ENCODE assay signal across 13 cellular contexts in genomic region chr11:86888978-86889341, GRCh38.
A peak's percentile ranks its signal among the peaks of the same experiment; 100 is the strongest.
DNase-seq lines count a peak whose midpoint lies in the region; ATAC-seq and TF ChIP-seq lines count a peak whose summit lies in the region.
"Had no signal": no experiment of that assay in that cellular context is flagged by ENCODE, and none has a peak within 500 bp of the region (broad histone marks: within the 10 kb centered on the region; RNA-seq: fewer than 3 reads in every experiment).

No MANE protein-coding gene starts in this region.

- H3K14ac ChIP-seq in mesenchymal stem cell (ENCODE audit: low read length in 2 of 2): no peak overlapping the region

- no peak overlapping the region for H2AFZ ChIP-seq in mesenchymal stem cell (ENCODE audit: low read depth, low read length)

- no peak overlapping the region for H3K23ac ChIP-seq in mesenchymal stem cell (ENCODE audit: low read length in 2 of 2)

- no peak overlapping the region for H4K8ac ChIP-seq in mesenchymal stem cell (ENCODE audit: low read length)

- H3K36me3 ChIP-seq in SJCRH30: no peaks in the 10 kb centered on the region
- no peaks in the 10 kb centered on the region for H3K36me3 ChIP-seq in mesenchymal stem cell (ENCODE audit: control insufficient read depth in 1 of 2, insufficient read depth in 2 of 2, low read depth in 1 of 2, low read length in 2 of 2)
- no peaks in the 10 kb centered on the region for H3K36me3 ChIP-seq in skeletal muscle satellite cell (ENCODE audit: insufficient read depth, low read length)
- H3K36me3 ChIP-seq in upper lobe of left lung: no peaks in the 10 kb centered on the region

- DNase-seq in GM03348 (ENCODE audit: low spot score): peak; percentile 28
- no peak for DNase-seq in SJCRH30
- DNase-seq in mesenchymal stem cell: no peak
- DNase-seq in upper lobe of left lung: no peak
- DNase-seq in activated CD4-positive, alpha-beta T cell treated with anti-CD3 and anti-CD28 coated beads, Interleukin-2, amount 10 ng/mL, durations not matched to agents 7 days and 5 days: no peak
- DNase-seq in posterior vena cava (ENCODE audit: low spot score): no peak
- DNase-seq: DMS79 treated with DMSO at 0.1 percent for 48 hours, H7, NCI-H1105, NCI-H2081 treated with DMSO at 0.1 percent for 48 hours, SHP77 treated with DMSO at 0.1 percent for 48 hours had no signal

- TF ChIP-seq CTCF in upper lobe of left lung (IDR thresholded peaks at IDR 0.05): no peak

- H2BK12ac ChIP-seq in mesenchymal stem cell (ENCODE audit: low read length in 2 of 2): no peak overlapping the region

- TF ChIP-seq EP300 in upper lobe of left lung (IDR thresholded peaks at IDR 0.05): no peak

- H3K9me3 Mint-ChIP-seq in activated CD4-positive, alpha-beta T cell treated with anti-CD3 and anti-CD28 coated beads, Interleukin-2, amount 10 ng/mL, durations not matched to agents 7 days and 5 days: no peaks in the 10 kb centered on the region

- no peak overlapping the region for H2BK120ac ChIP-seq in mesenchymal stem cell (ENCODE audit: low read depth, low read length)

- H3K27me3 Mint-ChIP-seq in activated CD4-positive, alpha-beta T cell treated with anti-CD3 and anti-CD28 coated beads, Interleukin-2, amount 10 ng/mL, durations not matched to agents 7 days and 5 days: peaks cover 20% of the 10 kb centered on the region

- H2AK5ac ChIP-seq in mesenchymal stem cell (ENCODE audit: low read length, severe bottlenecking): peak overlapping the region; percentile 14

- POLR2A ChIA-PET in activated CD4-positive, alpha-beta T cell treated with anti-CD3 and anti-CD28 coated beads, Interleukin-2, amount 10 ng/mL, durations not matched to agents 7 days and 5 days (lab: Charles Lee): no interaction called here

- no peak overlapping the region for H3K4me2 ChIP-seq in mesenchymal stem cell (ENCODE audit: low read length, poor library complexity, severe bottlenecking)
- H3K4me2 ChIP-seq in skeletal muscle satellite cell (ENCODE audit: low read length): peak overlapping the region; percentile 3

- ATAC-seq in upper lobe of left lung (ENCODE audit: low FRiP score in 2 of 2): no peak

- no peak overlapping the region for H3K4me3 ChIP-seq in SJCRH30
- peak overlapping the region in 1 of 2 experiments; percentile 22 for H3K4me3 ChIP-seq in mesenchymal stem cell (ENCODE audit: insufficient read depth in 1 of 2, low read depth in 1 of 2, low read length in 2 of 2)
- no peak overlapping the region for H3K4me3 ChIP-seq in skeletal muscle satellite cell (ENCODE audit: low read length)
- H3K4me3 ChIP-seq in upper lobe of left lung: no peak overlapping the region

- H3K9ac ChIP-seq in mesenchymal stem cell (ENCODE audit: low read length): no peak overlapping the region
- no peak overlapping the region for H3K9ac ChIP-seq in skeletal muscle satellite cell (ENCODE audit: low read depth, low read length)

- H3K4me1 ChIP-seq in SJCRH30: peaks cover 25% of the 10 kb centered on the region
- H3K4me1 ChIP-seq in mesenchymal stem cell (ENCODE audit: control insufficient read depth, insufficient read depth, low read depth, low read length): peaks cover 3% of the 10 kb centered on the region
- peaks cover 10% of the 10 kb centered on the region for H3K4me1 ChIP-seq in skeletal muscle satellite cell (ENCODE audit: control insufficient read depth, insufficient read depth, low read length)
- no peaks in the 10 kb centered on the region for H3K4me1 ChIP-seq in upper lobe of left lung

- CTCF ChIA-PET in activated CD4-positive, alpha-beta T cell treated with anti-CD3 and anti-CD28 coated beads, Interleukin-2, amount 10 ng/mL, durations not matched to agents 7 days and 5 days (lab: Charles Lee): no interaction called here

- WGBS in mesenchymal stem cell: 100% methylated on average over 1 of the region's 1 CpG
- 85% methylated on average over 1 of the region's 1 CpG; no CpG with 5 or more reads in 1 of the 2 donors for WGBS in upper lobe of left lung, 2 donors

- no peak overlapping the region for H3K18ac ChIP-seq in mesenchymal stem cell (ENCODE audit: low read depth in 1 of 2, low read length in 2 of 2)

- no peaks in the 10 kb centered on the region for H3K36me3 Mint-ChIP-seq in activated CD4-positive, alpha-beta T cell treated with anti-CD3 and anti-CD28 coated beads, Interleukin-2, amount 10 ng/mL, durations not matched to agents 7 days and 5 days (ENCODE audit: low read depth)

- no peak overlapping the region for H3K4me3 Mint-ChIP-seq in activated CD4-positive, alpha-beta T cell treated with anti-CD3 and anti-CD28 coated beads, Interleukin-2, amount 10 ng/mL, durations not matched to agents 7 days and 5 days
- H3K4me3 Mint-ChIP-seq: B cell had no signal

- H3K27ac ChIP-seq in SJCRH30: peak overlapping the region; percentile 55
- peak overlapping the region; percentile 66 for H3K27ac ChIP-seq in mesenchymal stem cell (ENCODE audit: low read length, poor library complexity, severe bottlenecking)
- H3K27ac ChIP-seq in upper lobe of left lung: no peak overlapping the region

- H3K4me1 Mint-ChIP-seq in activated CD4-positive, alpha-beta T cell treated with anti-CD3 and anti-CD28 coated beads, Interleukin-2, amount 10 ng/mL, durations not matched to agents 7 days and 5 days: no peaks in the 10 kb centered on the region
- H3K4me1 Mint-ChIP-seq: B cell had no signal

- H3K79me1 ChIP-seq in mesenchymal stem cell (replicated peaks; ENCODE audit: low read length, poor library complexity, severe bottlenecking): peaks cover 3% of the 10 kb centered on the region

- no peak overlapping the region for H4K91ac ChIP-seq in mesenchymal stem cell (ENCODE audit: low read length)

- no peaks in the 10 kb centered on the region for H3K27me3 ChIP-seq in SJCRH30
- no peaks in the 10 kb centered on the region for H3K27me3 ChIP-seq in mesenchymal stem cell (ENCODE audit: control insufficient read depth in 1 of 2, insufficient read depth in 1 of 2, low read length in 2 of 2)
- no peaks in the 10 kb centered on the region for H3K27me3 ChIP-seq in skeletal muscle satellite cell (ENCODE audit: control insufficient read depth, insufficient read depth, low read length)
- no peaks in the 10 kb centered on the region for H3K27me3 ChIP-seq in upper lobe of left lung

- no peak overlapping the region for H3K4ac ChIP-seq in mesenchymal stem cell (ENCODE audit: low read depth in 1 of 2, low read length in 2 of 2)

- no peak for TF ChIP-seq POLR2A in upper lobe of left lung (IDR thresholded peaks at IDR 0.05)

- intact Hi-C loops in posterior vena cava (cut with DNase I): no loop called here

- no peak overlapping the region for H2BK15ac ChIP-seq in mesenchymal stem cell (ENCODE audit: low read depth, poor library complexity, severe bottlenecking)

- no peak overlapping the region for H2BK5ac ChIP-seq in mesenchymal stem cell (ENCODE audit: low read depth, low read length, poor library complexity, severe bottlenecking)

- H3K9me3 ChIP-seq in SJCRH30 (replicated peaks) (no peaks in the 10 kb centered on the region), mesenchymal stem cell (ENCODE audit: control insufficient read depth, low read length) (no peaks in the 10 kb centered on the region), skeletal muscle satellite cell (replicated peaks; ENCODE audit: low read length) (no peaks in the 10 kb centered on the region), upper lobe of left lung (no peaks in the 10 kb centered on the region)

- H3K27ac Mint-ChIP-seq in activated CD4-positive, alpha-beta T cell treated with anti-CD3 and anti-CD28 coated beads, Interleukin-2, amount 10 ng/mL, durations not matched to agents 7 days and 5 days: no peak overlapping the region
- H3K27ac Mint-ChIP-seq: B cell had no signal

Comparison
In these comparisons a context has a peak if more than half of its experiments do, and no peak if none do; other contexts are left out.
1. H3K27ac ChIP-seq: peak in SJCRH30 (single experiment) and mesenchymal stem cell (single experiment); none in upper lobe of left lung (0 of 4).